ENCODE assay signal across 34 cellular contexts in genomic region chr6:718345-718744, GRCh38.
"Had no signal": no experiment of that assay in that cellular context is flagged by ENCODE, and none has a peak within 500 bp of the region (broad histone marks: within the 10 kb centered on the region; RNA-seq: fewer than 3 reads in every experiment).

No MANE protein-coding gene starts in this region.

- H3K4me1 ChIP-seq: adrenal gland, body of pancreas had no signal

- DNase-seq: activated CD4-positive, alpha-beta memory T cell treated with anti-CD3 and anti-CD28 coated beads, Interleukin-2, amount 10 ng/mL, durations not matched to agents 7 days and 5 days; activated CD4-positive, alpha-beta T cell treated with anti-CD3 and anti-CD28 coated beads for 1 hour; activated CD4-positive, alpha-beta T cell treated with anti-CD3 and anti-CD28 coated beads for 4 hours; activated CD4-positive, alpha-beta T cell treated with anti-CD3 and anti-CD28 coated beads, Interleukin-2, amount 10 ng/mL, durations not matched to agents 7 days and 5 days; activated CD4-positive, alpha-beta T cell treated with anti-CD3 and anti-CD28 coated beads, Interleukin-2, amount 50 U/mL, for 4 hours; activated CD8-positive, alpha-beta memory T cell treated with anti-CD3 and anti-CD28 coated beads, Interleukin-2, amount 10 ng/mL, durations not matched to agents 7 days and 5 days; activated CD8-positive, alpha-beta memory T cell treated with anti-CD3 and anti-CD28 coated beads, Interleukin-2, amount 50 U/mL, for 4 hours; activated effector memory CD4-positive, alpha-beta T cell treated with anti-CD3 and anti-CD28 coated beads, Interleukin-2, amount 50 U/mL, for 16 hours; activated naive CD4-positive, alpha-beta T cell treated with anti-CD3 and anti-CD28 coated beads for 36 hours; activated naive CD8-positive, alpha-beta T cell treated with anti-CD3 and anti-CD28 coated beads for 36 hours; activated naive CD8-positive, alpha-beta T cell treated with anti-CD3 and anti-CD28 coated beads, Interleukin-2, amount 50 U/mL, for 24 hours; activated T-cell treated with anti-CD3 and anti-CD28 coated beads, Interleukin-2, amount 50 U/mL, for 1 hour; activated T-cell treated with anti-CD3 and anti-CD28 coated beads, Interleukin-2, amount 50 U/mL, for 48 hours; adrenal gland; amygdala; aorta; body of pancreas; caudate nucleus; cortex of kidney; dermis blood vessel endothelial cell; effector CD4-positive, alpha-beta T cell; effector memory CD8-positive, alpha-beta T cell; esophagus squamous epithelium; foreskin melanocyte; heart right ventricle; T-helper 2 cell had no signal

- H3K27ac Mint-ChIP-seq: activated CD4-positive, alpha-beta memory T cell treated with anti-CD3 and anti-CD28 coated beads, Interleukin-2, amount 10 ng/mL, durations not matched to agents 7 days and 5 days; activated CD4-positive, alpha-beta T cell treated with anti-CD3 and anti-CD28 coated beads, Interleukin-2, amount 10 ng/mL, durations not matched to agents 7 days and 5 days; activated CD8-positive, alpha-beta memory T cell treated with anti-CD3 and anti-CD28 coated beads, Interleukin-2, amount 10 ng/mL, durations not matched to agents 7 days and 5 days; activated naive CD4-positive, alpha-beta T cell treated with anti-CD3 and anti-CD28 coated beads for 36 hours; activated naive CD4-positive, alpha-beta T cell treated with anti-CD3 and anti-CD28 coated beads, Interleukin-2, amount 50 U/mL, for 24 hours; activated naive CD8-positive, alpha-beta T cell treated with anti-CD3 and anti-CD28 coated beads for 36 hours; activated naive CD8-positive, alpha-beta T cell treated with anti-CD3 and anti-CD28 coated beads, Interleukin-2, amount 50 U/mL, for 24 hours; activated T-helper 1 cell treated with anti-CD3 and anti-CD28 coated beads, Interleukin-12 subunit alpha, Interleukin-12 subunit beta, Interleukin-2, Interleukin-4 antibody, amounts not matched to agents 30 ng/mL and 10 ng/mL and 1 ng/mL, durations not matched to agents 14 hours and 24 hours and 36 hours; activated T-helper 2 cell treated with anti-CD3 and anti-CD28 coated beads, Interferon-gamma antibody, Interleukin-2, Interleukin-4, amounts not matched to agents 10 μg/mL and 5 μg/mL and 100 μg/mL, durations not matched to agents 14 hours and 24 hours and 36 hours; effector memory CD8-positive, alpha-beta T cell had no signal

- H3K4me3 ChIP-seq: adrenal gland, body of pancreas, esophagus squamous epithelium, gastroesophageal sphincter, heart right ventricle had no signal

- H3K27me3 Mint-ChIP-seq: activated CD4-positive, alpha-beta T cell treated with anti-CD3 and anti-CD28 coated beads, Interleukin-2, amount 10 ng/mL, durations not matched to agents 7 days and 5 days; activated CD8-positive, alpha-beta memory T cell treated with anti-CD3 and anti-CD28 coated beads, Interleukin-2, amount 10 ng/mL, durations not matched to agents 7 days and 5 days; activated naive CD8-positive, alpha-beta T cell treated with anti-CD3 and anti-CD28 coated beads for 36 hours; activated naive CD8-positive, alpha-beta T cell treated with anti-CD3 and anti-CD28 coated beads, Interleukin-2, amount 50 U/mL, for 24 hours; effector memory CD8-positive, alpha-beta T cell had no signal

- H3K36me3 ChIP-seq: adrenal gland, esophagus squamous epithelium, gastroesophageal sphincter, heart right ventricle had no signal

- ATAC-seq: activated CD8-positive, alpha-beta memory T cell treated with anti-CD3 and anti-CD28 coated beads, Interleukin-2, amount 10 ng/mL, durations not matched to agents 7 days and 5 days; activated naive CD8-positive, alpha-beta T cell treated with anti-CD3 and anti-CD28 coated beads, Interleukin-2, amount 50 U/mL, for 24 hours; body of pancreas; effector memory CD8-positive, alpha-beta T cell; gastroesophageal sphincter; heart right ventricle had no signal

- FAIRE-seq: colon, endometrium, endothelial cell of umbilical vein had no signal

- H3K36me3 Mint-ChIP-seq: activated naive CD4-positive, alpha-beta T cell treated with anti-CD3 and anti-CD28 coated beads, Interleukin-2, amount 50 U/mL, for 24 hours; activated naive CD8-positive, alpha-beta T cell treated with anti-CD3 and anti-CD28 coated beads for 36 hours had no signal

- H3K27me3 ChIP-seq: adrenal gland, body of pancreas, esophagus squamous epithelium, gastroesophageal sphincter, heart right ventricle had no signal

- H3K27ac ChIP-seq: adrenal gland, body of pancreas, epithelial cell of prostate, esophagus squamous epithelium, gastroesophageal sphincter, heart right ventricle had no signal

- H3K9me3 ChIP-seq: adrenal gland, body of pancreas, esophagus squamous epithelium, gastroesophageal sphincter, heart right ventricle had no signal

- H3K9me3 Mint-ChIP-seq: activated CD4-positive, alpha-beta memory T cell treated with anti-CD3 and anti-CD28 coated beads, Interleukin-2, amount 10 ng/mL, durations not matched to agents 7 days and 5 days; activated CD4-positive, alpha-beta T cell treated with anti-CD3 and anti-CD28 coated beads, Interleukin-2, amount 10 ng/mL, durations not matched to agents 7 days and 5 days; activated naive CD4-positive, alpha-beta T cell treated with anti-CD3 and anti-CD28 coated beads for 36 hours; activated naive CD4-positive, alpha-beta T cell treated with anti-CD3 and anti-CD28 coated beads, Interleukin-2, amount 50 U/mL, for 24 hours; activated naive CD8-positive, alpha-beta T cell treated with anti-CD3 and anti-CD28 coated beads for 36 hours; activated naive CD8-positive, alpha-beta T cell treated with anti-CD3 and anti-CD28 coated beads, Interleukin-2, amount 50 U/mL, for 24 hours; activated T-helper 1 cell treated with anti-CD3 and anti-CD28 coated beads, Interleukin-12 subunit alpha, Interleukin-12 subunit beta, Interleukin-2, Interleukin-4 antibody, amounts not matched to agents 30 ng/mL and 10 ng/mL and 1 ng/mL, durations not matched to agents 14 hours and 24 hours and 36 hours; activated T-helper 2 cell treated with anti-CD3 and anti-CD28 coated beads, Interferon-gamma antibody, Interleukin-2, Interleukin-4, amounts not matched to agents 10 μg/mL and 5 μg/mL and 100 μg/mL, durations not matched to agents 14 hours and 24 hours and 36 hours; effector memory CD8-positive, alpha-beta T cell had no signal

- H3K4me3 Mint-ChIP-seq: activated CD4-positive, alpha-beta memory T cell treated with anti-CD3 and anti-CD28 coated beads, Interleukin-2, amount 10 ng/mL, durations not matched to agents 7 days and 5 days; activated CD4-positive, alpha-beta T cell treated with anti-CD3 and anti-CD28 coated beads, Interleukin-2, amount 10 ng/mL, durations not matched to agents 7 days and 5 days; activated CD8-positive, alpha-beta memory T cell treated with anti-CD3 and anti-CD28 coated beads, Interleukin-2, amount 10 ng/mL, durations not matched to agents 7 days and 5 days; activated naive CD4-positive, alpha-beta T cell treated with anti-CD3 and anti-CD28 coated beads for 36 hours; activated naive CD4-positive, alpha-beta T cell treated with anti-CD3 and anti-CD28 coated beads, Interleukin-2, amount 50 U/mL, for 24 hours; activated naive CD8-positive, alpha-beta T cell treated with anti-CD3 and anti-CD28 coated beads for 36 hours; activated naive CD8-positive, alpha-beta T cell treated with anti-CD3 and anti-CD28 coated beads, Interleukin-2, amount 50 U/mL, for 24 hours; activated T-helper 1 cell treated with anti-CD3 and anti-CD28 coated beads, Interleukin-12 subunit alpha, Interleukin-12 subunit beta, Interleukin-2, Interleukin-4 antibody, amounts not matched to agents 30 ng/mL and 10 ng/mL and 1 ng/mL, durations not matched to agents 14 hours and 24 hours and 36 hours; effector memory CD8-positive, alpha-beta T cell had no signal
